In genomic region chr3:107217161-107217560, GRCh38 we compare ENCODE assay signal across 15 cellular contexts.
A peak's percentile ranks its signal among the peaks of the same experiment; 100 is the strongest.
DNase-seq lines count a peak whose midpoint lies in the region; ATAC-seq and TF ChIP-seq lines count a peak whose summit lies in the region.
"Had no signal": no experiment of that assay in that cellular context is flagged by ENCODE, and none has a peak within 500 bp of the region (broad histone marks: within the 10 kb centered on the region; RNA-seq: fewer than 3 reads in every experiment).

No MANE protein-coding gene starts in this region.

- peaks cover 7% of the 10 kb centered on the region for H3K4me1 Mint-ChIP-seq in activated T-helper 2 cell treated with anti-CD3 and anti-CD28 coated beads, Interferon-gamma antibody, Interleukin-2, Interleukin-4, amounts not matched to agents 10 μg/mL and 5 μg/mL and 100 μg/mL, durations not matched to agents 14 hours and 24 hours and 36 hours (ENCODE audit: low read depth)

- H3K27ac Mint-ChIP-seq in activated T-helper 2 cell treated with anti-CD3 and anti-CD28 coated beads, Interferon-gamma antibody, Interleukin-2, Interleukin-4, amounts not matched to agents 10 μg/mL and 5 μg/mL and 100 μg/mL, durations not matched to agents 14 hours and 24 hours and 36 hours: no peak overlapping the region
- H3K27ac Mint-ChIP-seq: activated T-helper 1 cell treated with anti-CD3 and anti-CD28 coated beads, Interleukin-12 subunit alpha, Interleukin-12 subunit beta, Interleukin-2, Interleukin-4 antibody, amounts not matched to agents 30 ng/mL and 10 ng/mL and 1 ng/mL, durations not matched to agents 14 hours and 24 hours and 36 hours had no signal

- no peaks in the 10 kb centered on the region for H3K36me3 ChIP-seq in WERI-Rb-1
- H3K36me3 ChIP-seq: sigmoid colon had no signal

- intact Hi-C loops in activated T-helper 2 cell treated with anti-CD3 and anti-CD28 coated beads, Interferon-gamma antibody, Interleukin-2, Interleukin-4, amounts not matched to agents 10 μg/mL and 5 μg/mL and 100 μg/mL, durations not matched to agents 14 hours and 24 hours and 36 hours (cut with micrococcal nuclease): no loop called here

- H3K4me3 ChIP-seq in foreskin fibroblast (ENCODE audit: low read depth in 1 of 2, low read length in 2 of 2): no peak overlapping the region
- H3K4me3 ChIP-seq in WERI-Rb-1 (ENCODE audit: low read depth, low read length): no peak overlapping the region
- H3K4me3 ChIP-seq: K562, sigmoid colon had no signal

- DNase-seq in HCEC 1CT (peak; percentile 98), SW480 (ENCODE audit: low spot score) (peak; percentile 2), foreskin fibroblast (peak; percentile 93 to 95), substantia nigra (lab: John Stamatoyannopoulos, UW) (no peak), WERI-Rb-1 (no peak)
- DNase-seq in activated T-helper 2 cell treated with anti-CD3 and anti-CD28 coated beads, Interferon-gamma antibody, Interleukin-2, Interleukin-4, amounts not matched to agents 10 μg/mL and 5 μg/mL and 100 μg/mL, durations not matched to agents 14 hours and 24 hours and 36 hours (ENCODE audit: low spot score): no peak
- DNase-seq: activated CD4-positive, alpha-beta T cell treated with anti-CD3 and anti-CD28 coated beads for 1 hour; cerebellar nuclear complex; GDM1; NCI-H2171 treated with DMSO at 0.1 percent for 48 hours; sigmoid colon had no signal

- ATAC-seq in GM21619 (IDR thresholded peaks at IDR 0.05; ENCODE audit: unreplicated experiment) (no peak), HG03196 (IDR thresholded peaks at IDR 0.05; ENCODE audit: unreplicated experiment) (no peak)
- ATAC-seq: K562 had no signal

- no peaks in the 10 kb centered on the region for H3K9me3 ChIP-seq in WERI-Rb-1 (ENCODE audit: severe bottlenecking)
- H3K9me3 ChIP-seq: sigmoid colon had no signal

- peak overlapping the region; percentile 63 for H3K27ac ChIP-seq in substantia nigra (ENCODE audit: low read depth, low read length, poor library complexity, severe bottlenecking)
- no peak overlapping the region for H3K27ac ChIP-seq in WERI-Rb-1
- H3K27ac ChIP-seq: sigmoid colon had no signal

- no peaks in the 10 kb centered on the region for H3K36me3 Mint-ChIP-seq in activated T-helper 2 cell treated with anti-CD3 and anti-CD28 coated beads, Interferon-gamma antibody, Interleukin-2, Interleukin-4, amounts not matched to agents 10 μg/mL and 5 μg/mL and 100 μg/mL, durations not matched to agents 14 hours and 24 hours and 36 hours (ENCODE audit: low read depth)

- TF ChIP-seq CTCF in foreskin fibroblast (IDR thresholded peaks at IDR 0.05; ENCODE audit: low read depth, low read length): no peak
- no peak for TF ChIP-seq CTCF in WERI-Rb-1 (IDR thresholded peaks at IDR 0.05; ENCODE audit: low read depth, low read length)

- no peaks in the 10 kb centered on the region for H3K27me3 ChIP-seq in WERI-Rb-1 (ENCODE audit: insufficient read depth, low read depth, severe bottlenecking)
- H3K27me3 ChIP-seq: sigmoid colon had no signal

- H3K27me3 Mint-ChIP-seq in activated T-helper 2 cell treated with anti-CD3 and anti-CD28 coated beads, Interferon-gamma antibody, Interleukin-2, Interleukin-4, amounts not matched to agents 10 μg/mL and 5 μg/mL and 100 μg/mL, durations not matched to agents 14 hours and 24 hours and 36 hours (ENCODE audit: low read depth): peaks cover 3% of the 10 kb centered on the region

- no peak overlapping the region for H3K4me3 Mint-ChIP-seq in activated T-helper 2 cell treated with anti-CD3 and anti-CD28 coated beads, Interferon-gamma antibody, Interleukin-2, Interleukin-4, amounts not matched to agents 10 μg/mL and 5 μg/mL and 100 μg/mL, durations not matched to agents 14 hours and 24 hours and 36 hours (ENCODE audit: low read depth)
- H3K4me3 Mint-ChIP-seq: activated T-helper 1 cell treated with anti-CD3 and anti-CD28 coated beads, Interleukin-12 subunit alpha, Interleukin-12 subunit beta, Interleukin-2, Interleukin-4 antibody, amounts not matched to agents 30 ng/mL and 10 ng/mL and 1 ng/mL, durations not matched to agents 14 hours and 24 hours and 36 hours had no signal

- no peaks in the 10 kb centered on the region for H3K9me3 Mint-ChIP-seq in activated T-helper 2 cell treated with anti-CD3 and anti-CD28 coated beads, Interferon-gamma antibody, Interleukin-2, Interleukin-4, amounts not matched to agents 10 μg/mL and 5 μg/mL and 100 μg/mL, durations not matched to agents 14 hours and 24 hours and 36 hours
- H3K9me3 Mint-ChIP-seq: activated T-helper 1 cell treated with anti-CD3 and anti-CD28 coated beads, Interleukin-12 subunit alpha, Interleukin-12 subunit beta, Interleukin-2, Interleukin-4 antibody, amounts not matched to agents 30 ng/mL and 10 ng/mL and 1 ng/mL, durations not matched to agents 14 hours and 24 hours and 36 hours had no signal

Comparison
In these comparisons a context has a peak if more than half of its experiments do, and no peak if none do; other contexts are left out.
1. DNase-seq: peak in HCEC 1CT (single experiment), SW480 (single experiment) and foreskin fibroblast (2 of 2); none in substantia nigra (0 of 49), WERI-Rb-1 (single experiment) and activated T-helper 2 cell treated with anti-CD3 and anti-CD28 coated beads, Interferon-gamma antibody, Interleukin-2, Interleukin-4, amounts not matched to agents 10 μg/mL and 5 μg/mL and 100 μg/mL, durations not matched to agents 14 hours and 24 hours and 36 hours (single experiment).